ENCODE assay signal across 24 cellular contexts in the genomic region with DNA sequence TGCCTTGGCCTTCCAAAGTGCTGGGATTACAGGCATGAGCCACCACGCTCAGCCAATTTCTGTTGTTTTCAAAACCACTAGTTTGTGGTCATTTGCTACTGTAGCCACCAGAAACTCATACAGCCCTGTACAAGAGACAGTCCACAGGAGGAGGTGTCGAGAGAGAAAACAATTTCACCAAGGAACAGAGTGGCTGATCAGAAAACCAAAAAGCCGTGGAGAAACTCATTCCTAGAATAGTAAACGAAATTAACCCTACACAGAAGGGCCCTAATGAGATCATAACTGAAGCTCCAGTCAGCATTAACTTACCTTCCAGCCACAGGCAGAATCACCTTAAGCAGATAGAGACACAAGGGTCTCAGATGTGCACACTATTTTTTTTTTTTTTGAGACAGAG. TPM values are rescaled to one million over a fixed set of nuclear protein-coding genes. Genes with fewer than 3 reads are reported as not detected.
"Had no signal": no experiment of that assay in that cellular context is flagged by ENCODE, and none has a peak within 500 bp of the region (broad histone marks: within the 10 kb centered on the region; RNA-seq: fewer than 3 reads in every experiment).

No MANE protein-coding gene starts in this region.

- H3K27me3 ChIP-seq: body of pancreas, esophagus squamous epithelium, sigmoid colon, upper lobe of right lung had no signal

- H2AFZ ChIP-seq: parathyroid adenoma had no signal

- H3K9ac ChIP-seq: parathyroid adenoma had no signal

- ATAC-seq: body of pancreas; left cardiac atrium; naive thymus-derived CD4-positive, alpha-beta T cell; stimulated activated naive B cell treated with anti-CD40 and anti-IgM and Interleukin-4, amounts not matched to agents 10 μg/mL and 1 μg/mL and 100 μg/mL, for 72 hours; upper lobe of right lung had no signal

- H3K9me3 ChIP-seq: body of pancreas, esophagus squamous epithelium, neutrophil, sigmoid colon, thoracic aorta, upper lobe of right lung had no signal

- H3K4me3 ChIP-seq: body of pancreas, esophagus squamous epithelium, sigmoid colon, thoracic aorta, upper lobe of right lung had no signal

- H3K27ac ChIP-seq: body of pancreas, esophagus squamous epithelium, neutrophil, parathyroid adenoma, sigmoid colon, thoracic aorta, upper lobe of right lung, WERI-Rb-1 had no signal

- H3K36me3 Mint-ChIP-seq: activated naive CD8-positive, alpha-beta T cell treated with anti-CD3 and anti-CD28 coated beads, Interleukin-2, amount 10 ng/mL, durations not matched to agents 7 days and 5 days; naive thymus-derived CD4-positive, alpha-beta T cell had no signal

- H3K9me3 Mint-ChIP-seq: activated naive CD8-positive, alpha-beta T cell treated with anti-CD3 and anti-CD28 coated beads, Interleukin-2, amount 10 ng/mL, durations not matched to agents 7 days and 5 days had no signal

- H3K4me3 Mint-ChIP-seq: activated naive CD8-positive, alpha-beta T cell treated with anti-CD3 and anti-CD28 coated beads, Interleukin-2, amount 10 ng/mL, durations not matched to agents 7 days and 5 days; stimulated activated naive B cell treated with anti-CD40 and anti-IgM and Interleukin-4, amounts not matched to agents 10 μg/mL and 1 μg/mL and 100 μg/mL, for 72 hours had no signal

- H3K27ac Mint-ChIP-seq: activated naive CD8-positive, alpha-beta T cell treated with anti-CD3 and anti-CD28 coated beads, Interleukin-2, amount 10 ng/mL, durations not matched to agents 7 days and 5 days; stimulated activated naive B cell treated with anti-CD40 and anti-IgM and Interleukin-4, amounts not matched to agents 10 μg/mL and 1 μg/mL and 100 μg/mL, for 72 hours had no signal

- H3K36me3 ChIP-seq: esophagus squamous epithelium, neutrophil, sigmoid colon, thoracic aorta, upper lobe of right lung, WERI-Rb-1 had no signal

- DNase-seq: activated CD4-positive, alpha-beta T cell treated with anti-CD3 and anti-CD28 coated beads for 1 hour; activated CD4-positive, alpha-beta T cell treated with anti-CD3 and anti-CD28 coated beads, Interleukin-2, amount 50 U/mL, for 4 hours; activated naive CD4-positive, alpha-beta T cell treated with Interleukin-2 at 50 U/mL for 16 hours; activated naive CD8-positive, alpha-beta T cell treated with anti-CD3 and anti-CD28 coated beads, Interleukin-2, amount 10 ng/mL, durations not matched to agents 7 days and 5 days; body of pancreas; dermis blood vessel endothelial cell; effector memory CD4-positive, alpha-beta T cell; esophagus squamous epithelium; left cardiac atrium; mesendoderm; naive thymus-derived CD4-positive, alpha-beta T cell; sigmoid colon; stimulated activated CD4-positive, alpha-beta T cell treated with anti-CD3 and anti-CD28 coated beads, Interleukin-4, amount 100 ng/mL, for 4 hours; stimulated activated naive B cell treated with anti-CD40 and anti-IgM and Interleukin-4, amounts not matched to agents 10 μg/mL and 1 μg/mL and 100 μg/mL, for 72 hours; upper lobe of right lung; WERI-Rb-1 had no signal

RNA-seq across cellular contexts. Expression of gene KCNN1, which starts 37.9 kb away (rescaled TPM):
- total RNA-seq: activated naive CD8-positive, alpha-beta T cell treated with anti-CD3 and anti-CD28 coated beads, Interleukin-2, amount 10 ng/mL, durations not matched to agents 7 days and 5 days; body of pancreas; upper lobe of right lung had no signal

RNA-seq across cellular contexts. Expression of gene SLC5A5, which starts 57.3 kb away (rescaled TPM):
- total RNA-seq: body of pancreas, cardiac septum, dermis blood vessel endothelial cell, endothelial cell of umbilical vein, glomerular endothelial cell, left cardiac atrium, lower leg skin, mucosa of gallbladder, sigmoid colon, thoracic aorta, upper lobe of right lung had no signal
